ENCODE assay signal across 23 cellular contexts in the genomic region with DNA sequence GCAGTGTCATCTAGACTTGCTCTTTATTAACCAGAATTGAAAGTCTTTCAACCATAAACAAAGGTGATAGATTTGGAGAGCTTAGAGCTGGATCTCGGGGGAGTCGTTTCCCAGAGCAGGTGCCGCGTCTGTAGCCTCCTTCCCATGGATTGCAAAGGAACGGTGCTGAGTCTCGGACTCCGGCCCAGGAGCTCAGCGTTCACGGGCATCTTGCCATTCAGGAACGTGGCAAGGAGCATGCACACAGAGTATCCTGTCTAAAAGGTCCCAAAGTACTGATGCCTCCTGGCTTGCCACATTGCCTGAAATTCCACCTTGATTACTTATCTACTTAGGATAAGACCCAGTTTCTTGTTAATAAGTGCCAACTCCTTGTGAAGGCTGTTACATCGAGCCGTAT.
"Had no signal": no experiment of that assay in that cellular context is flagged by ENCODE, and none has a peak within 500 bp of the region (broad histone marks: within the 10 kb centered on the region; RNA-seq: fewer than 3 reads in every experiment).

No MANE protein-coding gene starts in this region.

- DNase-seq: activated CD4-positive, alpha-beta memory T cell treated with anti-CD3 and anti-CD28 coated beads for 36 hours; activated CD4-positive, alpha-beta T cell treated with anti-CD3 and anti-CD28 coated beads for 36 hours; activated CD4-positive, alpha-beta T cell treated with anti-CD3 and anti-CD28 coated beads, Interleukin-2, amount 10 ng/mL, durations not matched to agents 24 days and 14 days; activated CD4-positive, CD25-positive, alpha-beta regulatory T cell; activated CD4-positive, CD25-positive, alpha-beta regulatory T cell treated with anti-CD3 and anti-CD28 coated beads, Interleukin-2, amount 50 U/mL, for 72 hours; activated CD8-positive, alpha-beta memory T cell treated with anti-CD3 and anti-CD28 coated beads, Interleukin-2, amount 10 ng/mL, durations not matched to agents 7 days and 5 days; activated CD8-positive, alpha-beta memory T cell treated with anti-CD3 and anti-CD28 coated beads, Interleukin-2, amount 50 U/mL, for 4 hours; activated CD8-positive, alpha-beta T cell treated with anti-CD3 and anti-CD28 coated beads, Interleukin-2, amount 10 ng/mL, durations not matched to agents 7 days and 5 days; activated effector memory CD4-positive, alpha-beta T cell treated with anti-CD3 and anti-CD28 coated beads, Interleukin-2, amount 50 U/mL, for 16 hours; activated naive CD4-positive, alpha-beta T cell treated with anti-CD3 and anti-CD28 coated beads for 36 hours; activated naive CD8-positive, alpha-beta T cell treated with anti-CD3 and anti-CD28 coated beads for 36 hours; activated naive CD8-positive, alpha-beta T cell treated with anti-CD3 and anti-CD28 coated beads, Interleukin-2, amount 50 U/mL, for 24 hours; activated T-cell treated with anti-CD3 and anti-CD28 coated beads, Interleukin-2, amount 50 U/mL, for 1 hour; activated T-cell treated with anti-CD3 and anti-CD28 coated beads, Interleukin-2, amount 50 U/mL, for 48 hours; adrenal gland; amygdala; aorta; body of pancreas; effector memory CD4-positive, alpha-beta T cell; endodermal cell; foreskin fibroblast; head of caudate nucleus; T-helper 2 cell had no signal
